ENCODE assay signal across 8 cellular contexts in genomic region chr17:57989011-57989345, GRCh38. TPM values are rescaled to one million over a fixed set of nuclear protein-coding genes. Genes with fewer than 3 reads are reported as not detected.
A peak's percentile ranks its signal among the peaks of the same experiment; 100 is the strongest.
DNase-seq lines count a peak whose midpoint lies in the region; ATAC-seq, FAIRE-seq and TF ChIP-seq lines count a peak whose summit lies in the region.

No MANE protein-coding gene starts in this region.

- peak overlapping the region; percentile 89 for H3K27ac Mint-ChIP-seq in memory B cell

- FAIRE-seq in G401.6 (lab: Jason Lieb, UNC): peak; percentile 52

- no peaks in the 10 kb centered on the region for H3K9me3 Mint-ChIP-seq in memory B cell

- no peaks in the 10 kb centered on the region for H3K36me3 ChIP-seq in urinary bladder (ENCODE audit: insufficient read depth)

- H3K4me3 ChIP-seq in cardiac fibroblast (replicated peaks in 1 of 2; ENCODE audit: low read depth in 2 of 2, low read length in 2 of 2): peak overlapping the region; percentile 56 to 77
- peak overlapping the region; percentile 96 for H3K4me3 ChIP-seq in urinary bladder (ENCODE audit: low read depth, low read length)

- peaks cover 29% of the 10 kb centered on the region for H3K4me1 Mint-ChIP-seq in memory B cell

- ATAC-seq in memory B cell (ENCODE audit: low read depth): no peak
- no peak for ATAC-seq in HG03175 (IDR thresholded peaks at IDR 0.05; ENCODE audit: unreplicated experiment)
- no peak for ATAC-seq in GM19035 (IDR thresholded peaks at IDR 0.05; ENCODE audit: unreplicated experiment)

- DNase-seq in NCI-H69 (lab: John Stamatoyannopoulos, UW) (peak; percentile 64), cardiac fibroblast (ENCODE audit: low read depth in 2 of 2) (peak; percentile 41 to 47), memory B cell (ENCODE audit: low spot score in 2 of 2) (no peak), NCI-H1694 treated with DMSO at 0.1 percent for 48 hours (lab: John Stamatoyannopoulos, UW) (no peak)

- peaks cover 1% of the 10 kb centered on the region for H3K36me3 Mint-ChIP-seq in memory B cell

- no peaks in the 10 kb centered on the region for H3K4me1 ChIP-seq in urinary bladder (ENCODE audit: insufficient read depth)

- TF ChIP-seq CTCF in cardiac fibroblast (IDR thresholded peaks at IDR 0.05; ENCODE audit: low read depth, low read length): no peak

- WGBS in urinary bladder: 7% methylated on average over 5 of the region's 5 CpGs

- no peaks in the 10 kb centered on the region for H3K27me3 Mint-ChIP-seq in memory B cell

- H3K27ac ChIP-seq in urinary bladder (ENCODE audit: low read depth): peak overlapping the region; percentile 89

- H3K4me3 Mint-ChIP-seq in memory B cell: peak overlapping the region; percentile 92

RNA-seq across cellular contexts. Expression of gene VEZF1, which starts 0.9 kb away (rescaled TPM):
- total RNA-seq in urinary bladder: 84.5 TPM
- 58.7 TPM for polyA plus RNA-seq in urinary bladder

RNA-seq across cellular contexts. Expression of gene SRSF1, which starts 18.1 kb away (rescaled TPM):
- total RNA-seq in urinary bladder: 317 TPM
- polyA plus RNA-seq in urinary bladder: 122 TPM

RNA-seq across cellular contexts. Expression of gene CUEDC1, which starts 33.8 kb away (rescaled TPM):
- total RNA-seq in urinary bladder: 14.9 TPM
- 57.1 TPM for polyA plus RNA-seq in urinary bladder

Comparison
In these comparisons a context has a peak if more than half of its experiments do, and no peak if none do; other contexts are left out.
1. DNase-seq: peak in NCI-H69 (single experiment) and cardiac fibroblast (2 of 2); none in memory B cell (0 of 2) and NCI-H1694 treated with DMSO at 0.1 percent for 48 hours (single experiment).